In the genomic region with DNA sequence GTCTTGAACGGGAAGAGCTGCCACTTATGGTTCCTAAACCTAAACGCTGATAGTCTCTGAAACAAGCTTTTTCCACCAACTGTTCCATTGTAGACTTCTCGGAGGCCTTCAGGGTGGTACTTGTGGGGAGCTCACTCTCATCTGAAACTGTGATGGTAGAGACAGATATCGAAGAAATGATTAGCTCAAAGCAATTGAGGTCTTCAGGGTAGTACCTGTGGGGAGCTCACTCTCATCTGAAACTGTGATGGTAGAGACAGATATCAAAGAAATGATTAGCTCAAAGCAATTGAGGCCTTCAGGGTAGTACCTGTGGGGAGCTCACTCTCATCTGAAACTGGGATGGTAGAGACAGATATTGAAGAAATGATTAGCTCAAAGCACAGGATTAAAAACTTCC, we compare ENCODE assay signal across 15 cellular contexts.
DNase-seq lines count a peak whose midpoint lies in the region; ATAC-seq, FAIRE-seq and TF ChIP-seq lines count a peak whose summit lies in the region.
"Had no signal": no experiment of that assay in that cellular context is flagged by ENCODE, and none has a peak within 500 bp of the region (broad histone marks: within the 10 kb centered on the region; RNA-seq: fewer than 3 reads in every experiment).

No MANE protein-coding gene starts in this region.

- CTCF ChIA-PET in activated naive CD4-positive, alpha-beta T cell treated with anti-CD3 and anti-CD28 coated beads for 36 hours (lab: Charles Lee): interaction anchor here (0.8 kb wide), 1 partner anchor 8 kb away, joined by 4 read pairs; no protein-coding TSS in a partner anchor

- peak overlapping the region; percentile 37 for H3K27ac Mint-ChIP-seq in activated naive CD4-positive, alpha-beta T cell treated with anti-CD3 and anti-CD28 coated beads for 36 hours
- H3K27ac Mint-ChIP-seq in activated T-helper 17 cell treated with anti-CD3 and anti-CD28 coated beads, Interleukin-2, amount 50 U/mL, for 72 hours: peak overlapping the region; percentile 69

- H3K27me3 Mint-ChIP-seq in activated naive CD4-positive, alpha-beta T cell treated with anti-CD3 and anti-CD28 coated beads for 36 hours (ENCODE audit: low read depth): no peaks in the 10 kb centered on the region
- no peaks in the 10 kb centered on the region for H3K27me3 Mint-ChIP-seq in activated T-helper 17 cell treated with anti-CD3 and anti-CD28 coated beads, Interleukin-2, amount 50 U/mL, for 72 hours

- no peaks in the 10 kb centered on the region for H3K9me3 Mint-ChIP-seq in activated naive CD4-positive, alpha-beta T cell treated with anti-CD3 and anti-CD28 coated beads for 36 hours
- no peaks in the 10 kb centered on the region for H3K9me3 Mint-ChIP-seq in activated T-helper 17 cell treated with anti-CD3 and anti-CD28 coated beads, Interleukin-2, amount 50 U/mL, for 72 hours

- H3K4me3 Mint-ChIP-seq in activated naive CD4-positive, alpha-beta T cell treated with anti-CD3 and anti-CD28 coated beads for 36 hours: no peak overlapping the region
- peak overlapping the region; percentile 34 for H3K4me3 Mint-ChIP-seq in activated T-helper 17 cell treated with anti-CD3 and anti-CD28 coated beads, Interleukin-2, amount 50 U/mL, for 72 hours

- ATAC-seq in HG03097 (IDR thresholded peaks at IDR 0.05; ENCODE audit: low FRiP score, unreplicated experiment): peak; percentile 69
- peak; percentile 51 for ATAC-seq in activated T-helper 17 cell treated with anti-CD3 and anti-CD28 coated beads, Interleukin-2, amount 50 U/mL, for 72 hours (replicated peaks)
- peak; percentile 59 for ATAC-seq in stimulated activated naive CD8-positive, alpha-beta T cell treated with anti-CD3 and anti-CD28 coated beads, Interleukin-15, Interleukin-2, amounts not matched to agents 100 U/mL and 50 U/mL, for 24 hours

- TF ChIP-seq POLR2A in GM12892 (IDR thresholded peaks at IDR 0.05; ENCODE audit: low read depth, low read length): no peak

- peaks cover 41% of the 10 kb centered on the region for H3K4me1 Mint-ChIP-seq in activated naive CD4-positive, alpha-beta T cell treated with anti-CD3 and anti-CD28 coated beads for 36 hours (ENCODE audit: low read depth)
- H3K4me1 Mint-ChIP-seq in activated T-helper 17 cell treated with anti-CD3 and anti-CD28 coated beads, Interleukin-2, amount 50 U/mL, for 72 hours: peaks cover 23% of the 10 kb centered on the region

- DNase-seq in activated naive CD4-positive, alpha-beta T cell treated with anti-CD3 and anti-CD28 coated beads for 36 hours: no peak
- no peak for DNase-seq in activated naive CD4-positive, alpha-beta T cell treated with anti-CD3 and anti-CD28 coated beads, Interleukin-2, amount 50 U/mL, for 16 hours
- no peak for DNase-seq in stimulated activated naive CD8-positive, alpha-beta T cell treated with anti-CD3 and anti-CD28 coated beads, Interleukin-15, Interleukin-2, amounts not matched to agents 100 U/mL and 50 U/mL, for 24 hours
- DNase-seq in SIG-M5 treated with dmso at 0.1 percent for 504 hours (lab: John Stamatoyannopoulos, UW; ENCODE audit: unreplicated experiment) (no peak), GM12892 (ENCODE audit: insufficient read length) (no peak), NCI-H1694 treated with DMSO at 0.1 percent for 48 hours (lab: John Stamatoyannopoulos, UW) (no peak)
- DNase-seq: adrenal gland, DMS79, dorsolateral prefrontal cortex, foreskin melanocyte, NCI-H345, SJCRH30, transverse colon had no signal

- intact Hi-C loops in activated naive CD4-positive, alpha-beta T cell treated with anti-CD3 and anti-CD28 coated beads for 36 hours (cut with micrococcal nuclease): no loop called here

- no peak for FAIRE-seq in GM12892 (lab: Jason Lieb, UNC)

- H3K36me3 Mint-ChIP-seq in activated naive CD4-positive, alpha-beta T cell treated with anti-CD3 and anti-CD28 coated beads for 36 hours (ENCODE audit: low read depth): peaks cover 10% of the 10 kb centered on the region
- H3K36me3 Mint-ChIP-seq in activated T-helper 17 cell treated with anti-CD3 and anti-CD28 coated beads, Interleukin-2, amount 50 U/mL, for 72 hours (ENCODE audit: low read depth): peaks cover 20% of the 10 kb centered on the region
